Comparison of ENCODE assay signal across 7 cellular contexts in the genomic region with DNA sequence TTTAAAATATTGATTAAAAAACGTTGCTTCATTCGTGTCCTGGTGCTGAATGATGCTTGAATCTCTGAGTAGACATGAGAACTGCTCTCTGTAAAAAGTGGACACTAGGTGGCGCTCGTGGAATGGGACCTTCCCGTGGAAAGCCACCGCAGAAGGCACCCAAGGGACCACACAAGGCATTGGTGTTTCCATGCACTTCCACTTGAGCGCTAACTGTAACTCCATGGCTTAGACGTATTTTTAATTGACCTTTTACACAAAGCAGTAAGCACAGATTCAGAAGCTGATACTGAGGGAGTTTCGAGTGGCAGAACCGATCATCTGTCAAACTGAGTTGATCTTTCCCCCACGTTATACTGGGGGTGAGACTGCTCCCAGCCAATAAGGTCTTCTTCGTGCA.
A peak's percentile ranks its signal among the peaks of the same experiment; 100 is the strongest.
DNase-seq lines count a peak whose midpoint lies in the region; ATAC-seq, FAIRE-seq and TF ChIP-seq lines count a peak whose summit lies in the region.

No MANE protein-coding gene starts in this region.

- CTCF ChIA-PET in K562 (lab: Yijun Ruan, JAX; ENCODE audit: low intra/inter-chr PET ratio) = interaction anchor here (0.9 kb wide), 1 partner anchor 380 kb away, joined by 4 read pairs; no protein-coding TSS in a partner anchor

- in situ Hi-C loops in GM13976 (cut with MboI; ENCODE audit: low sequenced_read_pairs, unreplicated experiment) = loop anchor here (5.0 to 25.0 kb wide), 3 partner anchors 172 to 681 kb away; partner anchors contain the start of gene TMEM30B
- in situ Hi-C loops in K562 (cut with MboI) = loop anchor here (5.0 to 10.0 kb wide), 2 partner anchors 381 to 668 kb away; no protein-coding TSS in a partner anchor

- peaks cover 0 to 10% of the 10 kb centered on the region in 2 experiments; a peak in 4 of 5 replicates for H3K4me1 ChIP-seq in K562 (replicated peaks in 1 of 2; ENCODE audit: control insufficient read depth in 2 of 2, insufficient read depth in 2 of 2, low read length in 2 of 2)

- no peak for TF ChIP-seq EP300 in K562 (IDR thresholded peaks at IDR 0.05; ENCODE audit: low read length)

- H3K9me3 ChIP-seq in K562 (replicated peaks; ENCODE audit: control insufficient read depth, insufficient read depth, low read depth, low read length) = no peaks in the 10 kb centered on the region

- no peak for TF ChIP-seq POLR2A in K562 (conservative IDR thresholded peaks at IDR 0.05)

- H3K36me3 ChIP-seq in K562 (ENCODE audit: control insufficient read depth, insufficient read depth, low read length) = no peaks in the 10 kb centered on the region

- H3K36me3 Mint-ChIP-seq in immature natural killer cell = peaks cover 54 to 76% (median 62%) of the 10 kb centered on the region in 3 donors

- POLR2A ChIA-PET in K562 (lab: Yijun Ruan, JAX) = no interaction called here

- no TSS peak for BruUV-seq in K562 (replicated peaks; lab: Mats Ljungman, UMichigan)

- no peaks in the 10 kb centered on the region for H3K79me2 ChIP-seq in K562 (ENCODE audit: control insufficient read depth, insufficient read depth, low read length)

- WGBS in K562 (ENCODE audit: insufficient coverage, low coverage, missing lambda C conversion rate) = 18% methylated on average over 12 of the region's 12 CpGs

- FAIRE-seq in K562 (lab: Jason Lieb, UNC) = peak; percentile 88

- peaks cover 0 to under 1% (median 0%) of the 10 kb centered on the region in 6 donors for H3K9me3 Mint-ChIP-seq in immature natural killer cell

- peaks cover 85 to 97% of the 10 kb centered on the region in 2 donors for H3K4me1 Mint-ChIP-seq in immature natural killer cell

- no peaks in the 10 kb centered on the region for H3K9me1 ChIP-seq in K562 (ENCODE audit: control insufficient read depth, insufficient read depth, low read length)

- ATAC-seq in HG02852 (IDR thresholded peaks at IDR 0.05; ENCODE audit: unreplicated experiment) (peak; percentile 85), K562 (peak; percentile 93)

- peak overlapping the region; percentile 4 to 59 (median 16) for H3K4me3 Mint-ChIP-seq in immature natural killer cell

- H4K20me1 ChIP-seq in K562 (replicated peaks; ENCODE audit: control insufficient read depth, insufficient read depth, low read length) = no peaks in the 10 kb centered on the region; the same call in 1 of the 2 replicates

- no peak overlapping the region for H3K4me2 ChIP-seq in K562 (ENCODE audit: insufficient read depth, low read length)

- TF ChIP-seq RAD21 in K562 (CRISPR knock-in tag; conservative IDR thresholded peaks at IDR 0.05 in 1 of 2, IDR thresholded peaks at IDR 0.05 in 1 of 2) = peak; percentile 63 to 73

- intact Hi-C loops in K562 (cut with micrococcal nuclease) = loop anchor here (1.0 kb wide), 2 partner anchors 159 to 381 kb away; no protein-coding TSS in a partner anchor

- no peak overlapping the region for H2AFZ ChIP-seq in K562 (ENCODE audit: low read depth, low read length)

- H3K27me3 Mint-ChIP-seq in immature natural killer cell (ENCODE audit: low read depth in 3 of 3) = peaks cover 9 to 64% (median 63%) of the 10 kb centered on the region in 3 donors

- peak; percentile 68 for DNase-seq in GM13976 (ENCODE audit: low spot score)
- peak; percentile 64 to 74 for DNase-seq in NCI-H2081 (lab: John Stamatoyannopoulos, UW)
- peak; percentile 57 for DNase-seq in UCSD-AML1 (lab: John Stamatoyannopoulos, UW; ENCODE audit: unreplicated experiment)
- peak; percentile 68 to 76 (median 72) for DNase-seq in K562 (ENCODE audit: extremely low read depth in 1 of 4, low spot score in 3 of 4)
- DNase-seq in immature natural killer cell = peak; percentile 73 to 77 (median 77)
- peak; percentile 83 for DNase-seq in stimulated activated CD4-positive, alpha-beta T cell treated with anti-CD3 and anti-CD28 coated beads, Interleukin-1b, Interleukin-23, amount 100 ng/mL, for 48 hours

- no peaks in the 10 kb centered on the region for H3K27me3 ChIP-seq in K562 (ENCODE audit: control insufficient read depth in 2 of 2, insufficient read depth in 2 of 2, low read length in 2 of 2)

- H3K27ac ChIP-seq in K562 (ENCODE audit: extremely low read depth, low read depth, low read length) = no peak overlapping the region

- H3K27ac Mint-ChIP-seq in immature natural killer cell = peak overlapping the region; percentile 73 to 94 (median 90)

- TF ChIP-seq CTCF in GM13976 (IDR thresholded peaks at IDR 0.05; ENCODE audit: borderline replicate concordance, control extremely low read depth, extremely low read depth, insufficient read depth, missing control alignments) = peak; percentile 81
- TF ChIP-seq CTCF in K562 (IDR thresholded peaks at IDR 0.05 in 2 of 3, conservative IDR thresholded peaks at IDR 0.05 in 1 of 3; ENCODE audit: insufficient read depth in 2 of 3, low read depth in 1 of 3, low read length in 3 of 3) = peak; percentile 69 to 72 (median 71)

- no peak overlapping the region for H3K4me3 ChIP-seq in K562

- no peak overlapping the region for H3K9ac ChIP-seq in K562 (ENCODE audit: insufficient read depth in 1 of 2, low read depth in 2 of 2, low read length in 2 of 2)

TF ChIP-seq in K562, 482 proteins besides CTCF, POLR2A, EP300 and RAD21 (continues in another document):
- no peak for TF ChIP-seq CHD4 (IDR thresholded peaks at IDR 0.05; ENCODE audit: insufficient read depth, insufficient replicate concordance, low read depth, low read length, poor library complexity, severe bottlenecking)
- no peak for TF ChIP-seq ZNF444 (CRISPR knock-in tag; IDR thresholded peaks at IDR 0.05)
- TF ChIP-seq ZNF41 (CRISPR knock-in tag; conservative IDR thresholded peaks at IDR 0.05) = no peak
- TF ChIP-seq STAG1 (CRISPR knock-in tag; IDR thresholded peaks at IDR 0.05; ENCODE audit: borderline replicate concordance) = peak; percentile 55; the same call in 1 of the 2 replicates
- no peak for TF ChIP-seq ZNF639 (CRISPR knock-in tag; conservative IDR thresholded peaks at IDR 0.05 in 1 of 2, IDR thresholded peaks at IDR 0.05 in 1 of 2)
- TF ChIP-seq FOXO4 (CRISPR knock-in tag; IDR thresholded peaks at IDR 0.05) = no peak
- TF ChIP-seq MAFF (IDR thresholded peaks at IDR 0.05; ENCODE audit: low read length) = 0 out of 2 replicates have a peak, but pooled peaks have one; percentile 6
- TF ChIP-seq CUX1 (CRISPR knock-in tag; IDR thresholded peaks at IDR 0.05) = no peak
- no peak for TF ChIP-seq FOSL1 (tag; conservative IDR thresholded peaks at IDR 0.05)
- no peak for TF ChIP-seq ATF7 (IDR thresholded peaks at IDR 0.05)
- TF ChIP-seq FOXM1 (IDR thresholded peaks at IDR 0.05; ENCODE audit: low read depth) = no peak
- no peak for TF ChIP-seq FOXM1 (CRISPR knock-in tag; IDR thresholded peaks at IDR 0.05; ENCODE audit: low read depth)
- no peak for TF ChIP-seq E2F3 (CRISPR knock-in tag; IDR thresholded peaks at IDR 0.05)
